8 cellular contexts compared by ENCODE assay signal in the genomic region with DNA sequence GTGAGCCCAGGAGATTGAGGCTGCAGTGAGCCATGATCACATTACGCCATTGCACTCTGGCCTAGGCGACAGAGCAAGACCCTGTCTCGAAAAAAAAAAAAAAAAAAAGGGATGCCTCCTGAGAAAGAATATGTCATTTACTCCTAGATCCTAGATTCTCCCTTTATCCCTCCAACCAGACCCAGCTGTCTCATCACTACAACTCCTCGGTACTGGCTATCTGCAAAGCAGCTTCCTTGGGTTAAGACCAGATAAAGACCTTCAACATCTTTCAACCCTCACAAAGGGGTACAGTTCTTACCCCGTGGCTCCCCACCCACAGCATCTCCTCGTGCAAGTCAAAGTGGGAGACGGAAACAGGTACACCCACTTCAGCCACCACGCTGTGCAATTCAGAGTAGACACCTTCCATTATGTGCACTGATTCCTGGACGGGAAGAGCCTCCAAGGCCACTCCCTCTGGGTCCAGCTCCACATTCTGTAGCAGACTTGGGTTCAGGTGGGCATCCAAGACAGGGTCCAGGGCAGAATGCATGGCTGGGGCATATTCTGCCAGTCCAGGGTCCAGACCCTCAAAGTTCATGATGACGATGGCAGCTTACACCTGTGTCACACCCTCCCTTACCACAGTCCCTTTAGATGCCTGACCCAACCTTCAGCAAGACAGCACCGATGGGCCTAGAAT. TPM values are rescaled to one million over a fixed set of nuclear protein-coding genes. Genes with fewer than 3 reads are reported as not detected.
DNase-seq lines count a peak whose midpoint lies in the region; ATAC-seq and TF ChIP-seq lines count a peak whose summit lies in the region.

No MANE protein-coding gene starts in this region.

- H3K4me3 ChIP-seq in RWPE2 (ENCODE audit: severe bottlenecking) (peak overlapping the region; percentile 47), esophagus muscularis mucosa (peak overlapping the region; percentile 69 to 73 (median 70)), rectal smooth muscle tissue (ENCODE audit: low read length) (peak overlapping the region; percentile 75)

- TF ChIP-seq EP300 in esophagus muscularis mucosa (IDR thresholded peaks at IDR 0.05) = no peak

- no peak for ATAC-seq in RWPE2 (ENCODE audit: low read depth)
- no peak for ATAC-seq in HG03108 (IDR thresholded peaks at IDR 0.05; ENCODE audit: unreplicated experiment)
- no peak for ATAC-seq in GM21737 (IDR thresholded peaks at IDR 0.05; ENCODE audit: unreplicated experiment)

- H3K9ac ChIP-seq in ES-I3 (ENCODE audit: low read depth, low read length) (peak overlapping the region; percentile 84), rectal smooth muscle tissue (ENCODE audit: low read length) (no peak overlapping the region)

- TF ChIP-seq POLR2A in esophagus muscularis mucosa (IDR thresholded peaks at IDR 0.05; ENCODE audit: low read depth) = no peak

- WGBS in esophagus muscularis mucosa = 98% methylated on average over 11 of the region's 11 CpGs

- peak overlapping the region; percentile 79 for H3K27ac ChIP-seq in RWPE2 (ENCODE audit: poor library complexity, severe bottlenecking)
- peak overlapping the region; percentile 91 to 98 (median 96) for H3K27ac ChIP-seq in esophagus muscularis mucosa (replicated peaks in 1 of 4)
- peak overlapping the region; percentile 86 for H3K27ac ChIP-seq in rectal smooth muscle tissue (ENCODE audit: low read depth, low read length)

- no peaks in the 10 kb centered on the region for H3K27me3 ChIP-seq in RWPE2 (ENCODE audit: insufficient read depth, poor library complexity, severe bottlenecking)
- no peaks in the 10 kb centered on the region for H3K27me3 ChIP-seq in esophagus muscularis mucosa
- H3K27me3 ChIP-seq in rectal smooth muscle tissue (ENCODE audit: control insufficient read depth, insufficient read depth, low read length) = no peaks in the 10 kb centered on the region

- no peak for DNase-seq in RWPE2 (ENCODE audit: low spot score)
- DNase-seq in esophagus muscularis mucosa (ENCODE audit: extremely low spot score) = no peak
- no peak for DNase-seq in GDM1 (lab: John Stamatoyannopoulos, UW)
- DNase-seq in midbrain (lab: John Stamatoyannopoulos, UW) = no peak

- H3K9me3 ChIP-seq in ES-I3 (ENCODE audit: control insufficient read depth, insufficient read depth, low read length) (no peaks in the 10 kb centered on the region), RWPE2 (ENCODE audit: severe bottlenecking) (no peaks in the 10 kb centered on the region), esophagus muscularis mucosa (no peaks in the 10 kb centered on the region)

- no peak for TF ChIP-seq CTCF in RWPE2 (IDR thresholded peaks at IDR 0.05; ENCODE audit: poor library complexity, severe bottlenecking)
- TF ChIP-seq CTCF in esophagus muscularis mucosa (IDR thresholded peaks at IDR 0.05) = no peak

- intact Hi-C loops in esophagus muscularis mucosa (cut with DNase I) = no loop called here

- H3K4me1 ChIP-seq in ES-I3 (ENCODE audit: insufficient read depth, low read length) (peaks cover 12% of the 10 kb centered on the region), RWPE2 (ENCODE audit: insufficient read depth, poor library complexity, severe bottlenecking) (no peaks in the 10 kb centered on the region), esophagus muscularis mucosa (peaks cover 11 to 20% (median 18%) of the 10 kb centered on the region in 4 donors), rectal smooth muscle tissue (ENCODE audit: control insufficient read depth, insufficient read depth, low read length) (peaks cover 4% of the 10 kb centered on the region)

- H3K36me3 ChIP-seq in ES-I3 (ENCODE audit: insufficient read depth, low read length) (no peaks in the 10 kb centered on the region), RWPE2 (ENCODE audit: low read depth) (peaks cover 4% of the 10 kb centered on the region), esophagus muscularis mucosa (peaks cover 0 to 24% (median 7%) of the 10 kb centered on the region in 4 donors), rectal smooth muscle tissue (ENCODE audit: control insufficient read depth, insufficient read depth, low read length) (peaks cover 7% of the 10 kb centered on the region)

RNA-seq across cellular contexts. Expression of a gene that starts 1.1 kb away (rescaled TPM):
- 10 to 100 TPM; 14.1 to 34.5 (median 24.4) TPM for total RNA-seq in esophagus muscularis mucosa

RNA-seq across cellular contexts. Expression of a gene that starts 6.0 kb away (rescaled TPM):
- not detected for total RNA-seq in esophagus muscularis mucosa

RNA-seq across cellular contexts. Expression of a gene that starts 16.9 kb away (rescaled TPM):
- total RNA-seq in esophagus muscularis mucosa = 10 to 100 TPM; 48.8 to 61.5 (median 50.3) TPM

RNA-seq across cellular contexts. Expression of a gene that starts 27.3 kb away (rescaled TPM):
- total RNA-seq in esophagus muscularis mucosa = 10 to 100 TPM; 55.7 to 78.9 (median 68.2) TPM

RNA-seq across cellular contexts. Expression of a gene that starts 30.0 kb away (rescaled TPM):
- total RNA-seq in esophagus muscularis mucosa = not detected
